8 cellular contexts compared by ENCODE assay signal in the genomic region with DNA sequence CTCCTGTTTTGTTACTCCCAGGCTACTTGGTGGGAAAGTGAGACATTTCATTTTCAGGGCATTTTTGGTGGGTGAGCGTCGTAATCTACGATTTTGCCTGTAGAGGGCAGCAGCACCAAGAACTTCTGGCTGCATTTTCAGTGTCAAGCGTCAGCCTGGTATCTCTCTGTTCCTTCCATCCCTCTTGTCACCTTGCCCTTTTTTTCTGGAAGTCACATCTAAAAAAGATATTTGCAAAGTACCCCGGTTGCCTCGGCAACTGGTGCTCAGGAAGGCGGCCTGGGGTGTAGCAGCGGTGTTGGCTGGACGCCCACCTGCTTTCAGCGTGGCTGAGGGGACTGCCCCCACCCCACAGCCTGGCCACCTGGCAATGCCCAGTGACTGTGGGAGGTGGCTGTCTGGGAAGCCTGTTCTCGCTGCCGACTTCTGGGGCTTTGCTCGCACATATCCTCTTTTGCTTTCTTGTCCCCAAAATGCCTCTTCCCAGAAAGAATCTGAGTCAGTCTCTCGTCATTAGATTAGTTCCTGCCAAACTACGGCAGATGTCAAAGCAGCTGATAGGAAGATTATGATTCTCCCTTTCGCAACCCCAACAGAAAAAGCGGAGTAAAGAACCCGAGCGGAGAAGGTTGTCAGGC.
A peak's percentile ranks its signal among the peaks of the same experiment; 100 is the strongest.
DNase-seq lines count a peak whose midpoint lies in the region; ATAC-seq, FAIRE-seq and TF ChIP-seq lines count a peak whose summit lies in the region.

No MANE protein-coding gene starts in this region.

- no peaks in the 10 kb centered on the region for H3K23me2 ChIP-seq in H1 (ENCODE audit: low read depth, low read length)

- H3K36me3 ChIP-seq in H1 (ENCODE audit: control insufficient read depth in 2 of 4, insufficient read depth in 4 of 4, low read length in 3 of 4) (no peaks in the 10 kb centered on the region), mesendoderm (ENCODE audit: control insufficient read depth, insufficient read depth, low read length) (no peaks in the 10 kb centered on the region)

- no peak overlapping the region for H4K91ac ChIP-seq in H1 (replicated peaks; ENCODE audit: insufficient read length, low read length)

- H2BK5ac ChIP-seq in H1 (ENCODE audit: low read depth, low read length) (no peak overlapping the region), mesendoderm (ENCODE audit: low read length) (no peak overlapping the region)

- no peaks in the 10 kb centered on the region for H3K79me2 ChIP-seq in H1 (ENCODE audit: control insufficient read depth in 1 of 2, insufficient read depth in 2 of 2, low read length in 2 of 2)
- H3K79me2 ChIP-seq in mesendoderm (ENCODE audit: control insufficient read depth, insufficient read depth, low read length): no peaks in the 10 kb centered on the region

- WGBS in H1 (ENCODE audit: extremely low coverage in 1 of 2, insufficient coverage in 1 of 2, insufficient read length in 1 of 2, insufficient replicate concordance in 2 of 2, low coverage in 1 of 2, low lambda C conversion rate in 2 of 2, missing lambda C conversion rate in 1 of 2), 2 experiments: 50% methylated on average over 19 of the region's 19 CpGs; no CpG with 5 or more reads in 1 of the 2 experiments
- no CpG with 5 or more reads among the region's 19 CpGs for WGBS in mesendoderm (ENCODE audit: extremely low coverage, insufficient coverage, low lambda C conversion rate)

- H3K79me1 ChIP-seq in H1 (ENCODE audit: low read depth, low read length) (no peaks in the 10 kb centered on the region), mesendoderm (ENCODE audit: low read length) (no peaks in the 10 kb centered on the region)

- H3K4me1 ChIP-seq in H1 (replicated peaks in 1 of 4; ENCODE audit: control insufficient read depth in 3 of 4, insufficient read depth in 4 of 4, low read length in 3 of 4): no peaks in the 10 kb centered on the region
- H3K4me1 ChIP-seq in mesendoderm (ENCODE audit: control insufficient read depth, low read depth, low read length): no peaks in the 10 kb centered on the region

- TF ChIP-seq EP300 in H1 (IDR thresholded peaks at IDR 0.05; ENCODE audit: borderline replicate concordance in 1 of 2, low read depth in 2 of 2, low read length in 2 of 2): no peak

- peak; percentile 54 to 85 (median 80) for TF ChIP-seq CTCF in H1 (IDR thresholded peaks at IDR 0.05; ENCODE audit: control extremely low read depth in 1 of 3, insufficient read depth in 1 of 3, low read depth in 1 of 3, low read length in 3 of 3)

- peak; percentile 93 for FAIRE-seq in H1 (lab: Jason Lieb, UNC)

- H3K18ac ChIP-seq in H1 (ENCODE audit: extremely low read depth, low read length) (no peak overlapping the region), mesendoderm (ENCODE audit: low read length) (no peak overlapping the region)

- H2AK5ac ChIP-seq in H1 (ENCODE audit: low read depth, low read length) (no peak overlapping the region), mesendoderm (ENCODE audit: low read length) (no peak overlapping the region)

- H4K5ac ChIP-seq in H1 (ENCODE audit: insufficient read length, low read depth, low read length) (no peak overlapping the region), mesendoderm (ENCODE audit: low read length) (no peak overlapping the region)

- H3K9ac ChIP-seq in H1 (replicated peaks in 1 of 4; ENCODE audit: extremely low read depth in 1 of 4, low read depth in 3 of 4, low read length in 3 of 4) (no peak overlapping the region), mesendoderm (ENCODE audit: low read length) (no peak overlapping the region)

- TF ChIP-seq RAD21 in H1 (IDR thresholded peaks at IDR 0.05 in 1 of 2, conservative IDR thresholded peaks at IDR 0.05 in 1 of 2; ENCODE audit: low read depth in 2 of 2, low read length in 2 of 2): peak; percentile 89 to 90

- DNase-seq in AG20443 (ENCODE audit: low spot score): peak; percentile 84
- DNase-seq in NCI-H2227 treated with DMSO at 0.1 percent for 48 hours (lab: John Stamatoyannopoulos, UW): peak; percentile 57
- DNase-seq in activated CD4-positive, alpha-beta T cell treated with anti-CD3 and anti-CD28 coated beads, Interleukin-2, amount 50 U/mL, for 48 hours: peak; percentile 48 to 55
- peak; percentile 31 to 78 for DNase-seq in H1 (ENCODE audit: low read depth in 1 of 2, low spot score in 2 of 2)
- peak; percentile 67 for DNase-seq in mesendoderm
- DNase-seq in stimulated activated naive CD4-positive, alpha-beta T cell treated with Interleukin-2 at 50 U/mL for 16 hours (lab: John Stamatoyannopoulos, UW): peak; percentile 35

- H3K23ac ChIP-seq in H1 (ENCODE audit: insufficient read length) (no peak overlapping the region), mesendoderm (ENCODE audit: low read length) (no peak overlapping the region)

- H3K14ac ChIP-seq in H1 (ENCODE audit: insufficient read length): no peak overlapping the region

- no peak overlapping the region for H2AFZ ChIP-seq in H1 (ENCODE audit: low read length)

- no peaks in the 10 kb centered on the region for H4K20me1 ChIP-seq in H1 (replicated peaks in 1 of 2; ENCODE audit: control insufficient read depth in 1 of 2, insufficient read depth in 2 of 2, low read length in 2 of 2)

- H2BK12ac ChIP-seq in H1 (ENCODE audit: low read depth, low read length): no peak overlapping the region

- CTCF ChIA-PET in H1 (lab: Charles Lee; ENCODE audit: partially characterized antibody): interaction anchor here (0.6 to 2.5 kb wide), 18 partner anchors 9 to 896 kb away, joined by 3 to 10 read pairs (median 4); no protein-coding TSS in a partner anchor

- H3K4ac ChIP-seq in H1 (replicated peaks; ENCODE audit: insufficient read length, low read depth, low read length): no peak overlapping the region
- H3K4ac ChIP-seq in mesendoderm (ENCODE audit: low read depth, low read length): no peak overlapping the region

- H3K4me3 ChIP-seq in H1 (ENCODE audit: extremely low read depth in 1 of 4, insufficient read depth in 2 of 4, low read depth in 3 of 4, low read length in 4 of 4) (no peak overlapping the region), mesendoderm (ENCODE audit: low read length) (no peak overlapping the region)

- POLR2A ChIA-PET in H1 (lab: Charles Lee; ENCODE audit: partially characterized antibody): no interaction called here

- H4K8ac ChIP-seq in H1 (ENCODE audit: extremely low read depth, insufficient read depth, low read length) (no peak overlapping the region), mesendoderm (ENCODE audit: low read depth, low read length) (no peak overlapping the region)

- H3K27me3 ChIP-seq in H1 (replicated peaks in 1 of 4; ENCODE audit: control insufficient read depth in 3 of 4, extremely low read depth in 1 of 4, insufficient read depth in 3 of 4, low read length in 3 of 4): no peaks in the 10 kb centered on the region
- H3K27me3 ChIP-seq in mesendoderm (ENCODE audit: insufficient read depth, low read length, poor library complexity): no peaks in the 10 kb centered on the region

- no peak overlapping the region for H2BK20ac ChIP-seq in H1 (ENCODE audit: low read length)

- ATAC-seq in GM18867 (IDR thresholded peaks at IDR 0.05; ENCODE audit: unreplicated experiment) (peak; percentile 79), HG03097 (IDR thresholded peaks at IDR 0.05; ENCODE audit: low FRiP score, unreplicated experiment) (peak; percentile 57)

- H3K4me2 ChIP-seq in H1 (ENCODE audit: insufficient read depth in 1 of 2, low read depth in 2 of 2, low read length in 2 of 2) (0 out of 4 replicates have a peak overlapping the region, but pooled peaks of 1 of the 2 experiments have one; percentile 12), mesendoderm (ENCODE audit: low read length) (no peak overlapping the region)

- H2BK15ac ChIP-seq in H1 (ENCODE audit: low read length): no peak overlapping the region
- H2BK15ac ChIP-seq in mesendoderm (replicated peaks; ENCODE audit: low read depth): no peak overlapping the region

- H3K9me3 ChIP-seq in H1 (ENCODE audit: insufficient read depth in 2 of 2, low read depth in 1 of 2, low read length in 1 of 2): no peaks in the 10 kb centered on the region

- H2BK120ac ChIP-seq in H1 (replicated peaks; ENCODE audit: low read depth, low read length) (no peak overlapping the region), mesendoderm (ENCODE audit: low read depth, low read length) (no peak overlapping the region)

- H3K27ac ChIP-seq in H1 (ENCODE audit: low read depth, low read length) (no peak overlapping the region), mesendoderm (ENCODE audit: low read depth, low read length) (no peak overlapping the region)

- no peak for TF ChIP-seq POLR2A in H1 (IDR thresholded peaks at IDR 0.05; ENCODE audit: control extremely low read depth in 1 of 2, low read depth in 2 of 2, low read length in 2 of 2)

- H3K56ac ChIP-seq in H1 (replicated peaks; ENCODE audit: insufficient read length, low read depth, low read length) (no peak overlapping the region), mesendoderm (ENCODE audit: low read length) (no peak overlapping the region)

TF ChIP-seq in H1, 55 proteins besides CTCF, POLR2A, EP300 and RAD21:
- no peak for TF ChIP-seq CBX5 (IDR thresholded peaks at IDR 0.05; ENCODE audit: low read depth, low read length)
- TF ChIP-seq SIN3A (conservative IDR thresholded peaks at IDR 0.05 in 1 of 2, IDR thresholded peaks at IDR 0.05 in 1 of 2; ENCODE audit: low read depth in 1 of 2, low read length in 2 of 2): no peak
- no peak for TF ChIP-seq SIRT6 (IDR thresholded peaks at IDR 0.05; ENCODE audit: low read length)
- no peak for TF ChIP-seq CHD2 (IDR thresholded peaks at IDR 0.05; ENCODE audit: low read length)
- peak; percentile 77 for TF ChIP-seq CREB1 (IDR thresholded peaks at IDR 0.05)
- TF ChIP-seq TEAD4 (IDR thresholded peaks at IDR 0.05; ENCODE audit: low read depth, low read length): peak; percentile 75
- TF ChIP-seq KDM4A (IDR thresholded peaks at IDR 0.05; ENCODE audit: low read depth, low read length, severe bottlenecking): no peak
